Comparison of ENCODE assay signal across 34 cellular contexts in the genomic region with DNA sequence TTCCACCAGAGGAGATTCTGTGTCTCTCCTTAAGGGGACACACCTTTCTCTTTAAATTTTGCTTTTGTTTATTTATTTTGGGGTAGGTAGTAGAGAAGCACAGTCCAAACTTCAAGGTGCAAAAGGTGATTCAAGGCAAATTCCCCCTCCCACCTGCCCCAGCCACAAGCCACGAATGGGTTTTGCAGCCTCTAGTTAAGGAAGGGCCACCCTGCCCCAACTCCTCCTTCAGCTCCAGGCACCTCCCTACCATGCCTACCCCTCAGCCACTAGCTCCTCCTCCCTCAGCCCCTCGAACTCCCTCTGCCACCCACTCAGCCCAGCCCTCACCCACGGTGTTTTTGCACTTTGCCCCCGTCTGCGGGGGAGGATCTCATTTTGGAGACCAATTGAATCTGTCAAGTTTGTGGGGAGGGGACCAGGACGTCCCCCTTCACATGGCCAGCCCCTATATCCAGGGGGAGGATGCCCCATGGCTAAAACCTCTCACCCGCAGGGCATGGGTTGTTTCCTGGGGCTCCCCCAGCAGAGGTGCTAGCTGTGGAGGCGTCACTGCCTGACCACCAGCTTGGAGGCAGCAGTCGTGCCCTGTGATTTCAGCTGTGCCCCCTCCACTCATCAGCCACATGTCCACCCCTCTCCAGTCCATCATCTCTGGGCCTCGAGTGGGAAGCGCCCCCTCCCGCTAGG. TPM values are rescaled to one million over a fixed set of nuclear protein-coding genes. Genes with fewer than 3 reads are reported as not detected.
DNase-seq lines count a peak whose midpoint lies in the region; ATAC-seq and TF ChIP-seq lines count a peak whose summit lies in the region.
"Had no signal": no experiment of that assay in that cellular context is flagged by ENCODE, and none has a peak within 500 bp of the region (broad histone marks: within the 10 kb centered on the region; RNA-seq: fewer than 3 reads in every experiment).

No MANE protein-coding gene starts in this region.

- DNase-seq in activated CD8-positive, alpha-beta T cell treated with anti-CD3 and anti-CD28 coated beads for 36 hours, result peak; percentile 68
- DNase-seq in activated CD8-positive, alpha-beta T cell treated with anti-CD3 and anti-CD28 coated beads, Interleukin-2, amount 10 ng/mL, durations not matched to agents 7 days and 5 days, result no peak
- DNase-seq in right lobe of liver (peak in 2 of 3 donors; percentile 96), type B pancreatic cell (ENCODE audit: extremely low spot score, unreplicated experiment) (peak; percentile 49), AG20443 (ENCODE audit: low spot score) (no peak), BE2C (no peak)
- DNase-seq: 8988T; activated CD4-positive, alpha-beta T cell treated with anti-CD3 and anti-CD28 coated beads, Interleukin-2, amount 10 ng/mL, durations not matched to agents 7 days and 5 days; activated effector memory CD4-positive, alpha-beta T cell treated with anti-CD3 and anti-CD28 coated beads, Interleukin-2, amount 50 U/mL, for 16 hours; activated naive CD8-positive, alpha-beta T cell treated with anti-CD3 and anti-CD28 coated beads, Interleukin-2, amount 10 ng/mL, durations not matched to agents 7 days and 5 days; CD8-positive, alpha-beta memory T cell; DMS153; effector memory CD8-positive, alpha-beta T cell; foreskin keratinocyte; HCEC 1CT; left ventricle myocardium superior; midbrain; MM.1S; naive thymus-derived CD4-positive, alpha-beta T cell; NCI-H1417; NCI-H2081; NCI-H345; NCI-H748 treated with DMSO at 0.1 percent for 48 hours; SIG-M5; spleen; SW 1271; T1000 had no signal

- H3K27ac ChIP-seq in right lobe of liver, result peak overlapping the region in 2 of 3 donors; percentile 73 to 98
- H3K27ac ChIP-seq: coronary artery, foreskin keratinocyte, KMS-11, spleen, uterus had no signal

- POLR2A ChIA-PET in activated CD8-positive, alpha-beta T cell treated with anti-CD3 and anti-CD28 coated beads for 36 hours (lab: Charles Lee), result interaction anchor here (1.8 kb wide), 1 partner anchor 23 kb away, joined by 4 read pairs; no protein-coding TSS in a partner anchor
- POLR2A ChIA-PET in activated CD8-positive, alpha-beta T cell treated with anti-CD3 and anti-CD28 coated beads, Interleukin-2, amount 10 ng/mL, durations not matched to agents 7 days and 5 days (lab: Charles Lee), result no interaction called here

- no peak for TF ChIP-seq POLR2A in right lobe of liver (IDR thresholded peaks at IDR 0.05)

- CTCF ChIA-PET in activated CD8-positive, alpha-beta T cell treated with anti-CD3 and anti-CD28 coated beads for 36 hours (lab: Charles Lee), result no interaction called here
- CTCF ChIA-PET in activated CD8-positive, alpha-beta T cell treated with anti-CD3 and anti-CD28 coated beads, Interleukin-2, amount 10 ng/mL, durations not matched to agents 7 days and 5 days (lab: Charles Lee), result interaction anchor here (0.7 to 1.0 kb wide), 2 partner anchors 12 to 30 kb away, joined by 3 read pairs; no protein-coding TSS in a partner anchor

- intact Hi-C loops in activated CD8-positive, alpha-beta T cell treated with anti-CD3 and anti-CD28 coated beads for 36 hours (cut with micrococcal nuclease), result no loop called here
- intact Hi-C loops in right lobe of liver (cut with DNase I), result no loop called here

- H3K27me3 ChIP-seq in right lobe of liver (no peaks in the 10 kb centered on the region), BE2C (no peaks in the 10 kb centered on the region)
- H3K27me3 ChIP-seq: uterus had no signal

- no peak overlapping the region for H3K4me3 Mint-ChIP-seq in activated CD8-positive, alpha-beta T cell treated with anti-CD3 and anti-CD28 coated beads for 36 hours
- no peak overlapping the region for H3K4me3 Mint-ChIP-seq in activated CD8-positive, alpha-beta T cell treated with anti-CD3 and anti-CD28 coated beads, Interleukin-2, amount 10 ng/mL, durations not matched to agents 7 days and 5 days
- H3K4me3 Mint-ChIP-seq in activated T-helper 17 cell treated with anti-CD3 and anti-CD28 coated beads, Interleukin-2, amount 50 U/mL, for 72 hours, result no peak overlapping the region
- no peak overlapping the region for H3K4me3 Mint-ChIP-seq in type B pancreatic cell
- H3K4me3 Mint-ChIP-seq: activated CD4-positive, alpha-beta T cell treated with anti-CD3 and anti-CD28 coated beads, Interleukin-2, amount 10 ng/mL, durations not matched to agents 7 days and 5 days; activated naive CD8-positive, alpha-beta T cell treated with anti-CD3 and anti-CD28 coated beads, Interleukin-2, amount 10 ng/mL, durations not matched to agents 7 days and 5 days; CD8-positive, alpha-beta memory T cell; effector memory CD8-positive, alpha-beta T cell; stimulated activated memory B cell treated with anti-CD40 and anti-IgM and Interleukin-4, amounts not matched to agents 10 μg/mL and 1 μg/mL and 100 μg/mL, for 72 hours had no signal

- TF ChIP-seq CTCF in activated CD8-positive, alpha-beta T cell treated with anti-CD3 and anti-CD28 coated beads for 36 hours (IDR thresholded peaks at IDR 0.05), result no peak
- TF ChIP-seq CTCF in right lobe of liver (IDR thresholded peaks at IDR 0.05) (no peak), type B pancreatic cell (conservative IDR thresholded peaks at IDR 0.05) (no peak), BE2C (IDR thresholded peaks at IDR 0.05; ENCODE audit: low read depth, low read length) (no peak)

- H3K36me3 ChIP-seq in right lobe of liver (peaks cover 0 to 7% (median 0%) of the 10 kb centered on the region in 4 donors), BE2C (no peaks in the 10 kb centered on the region)
- H3K36me3 ChIP-seq: uterus had no signal

- peaks cover 0 to 75% (median 32%) of the 10 kb centered on the region in 4 donors for H3K4me1 ChIP-seq in right lobe of liver
- peaks cover 12% of the 10 kb centered on the region for H3K4me1 ChIP-seq in BE2C
- H3K4me1 ChIP-seq: foreskin keratinocyte, uterus had no signal

- WGBS in right lobe of liver (ENCODE audit: insufficient coverage, low coverage, low lambda C conversion rate, missing lambda C conversion rate), result 18% methylated on average over 5 of the region's 12 CpGs

- ATAC-seq in activated CD8-positive, alpha-beta T cell treated with anti-CD3 and anti-CD28 coated beads for 36 hours, result peak; percentile 80
- no peak for ATAC-seq in activated CD8-positive, alpha-beta T cell treated with anti-CD3 and anti-CD28 coated beads, Interleukin-2, amount 10 ng/mL, durations not matched to agents 7 days and 5 days
- peak; percentile 38 for ATAC-seq in activated T-helper 17 cell treated with anti-CD3 and anti-CD28 coated beads, Interleukin-2, amount 50 U/mL, for 72 hours (replicated peaks)
- ATAC-seq in right lobe of liver (peak; percentile 31 to 89 (median 78)), HG03521 (IDR thresholded peaks at IDR 0.05; ENCODE audit: unreplicated experiment) (no peak)
- ATAC-seq: effector memory CD8-positive, alpha-beta T cell; foreskin keratinocyte; left ventricle myocardium superior; naive thymus-derived CD4-positive, alpha-beta T cell; right cardiac atrium; stimulated activated memory B cell treated with anti-CD40 and anti-IgM and Interleukin-4, amounts not matched to agents 10 μg/mL and 1 μg/mL and 100 μg/mL, for 72 hours had no signal

- H3K9me3 Mint-ChIP-seq in activated CD8-positive, alpha-beta T cell treated with anti-CD3 and anti-CD28 coated beads for 36 hours, result no peaks in the 10 kb centered on the region
- no peaks in the 10 kb centered on the region for H3K9me3 Mint-ChIP-seq in activated CD8-positive, alpha-beta T cell treated with anti-CD3 and anti-CD28 coated beads, Interleukin-2, amount 10 ng/mL, durations not matched to agents 7 days and 5 days (ENCODE audit: insufficient read depth)
- no peaks in the 10 kb centered on the region for H3K9me3 Mint-ChIP-seq in activated T-helper 17 cell treated with anti-CD3 and anti-CD28 coated beads, Interleukin-2, amount 50 U/mL, for 72 hours
- no peaks in the 10 kb centered on the region for H3K9me3 Mint-ChIP-seq in type B pancreatic cell
- H3K9me3 Mint-ChIP-seq: activated CD4-positive, alpha-beta T cell treated with anti-CD3 and anti-CD28 coated beads, Interleukin-2, amount 10 ng/mL, durations not matched to agents 7 days and 5 days; activated naive CD8-positive, alpha-beta T cell treated with anti-CD3 and anti-CD28 coated beads, Interleukin-2, amount 10 ng/mL, durations not matched to agents 7 days and 5 days; CD8-positive, alpha-beta memory T cell; effector memory CD8-positive, alpha-beta T cell; stimulated activated memory B cell treated with anti-CD40 and anti-IgM and Interleukin-4, amounts not matched to agents 10 μg/mL and 1 μg/mL and 100 μg/mL, for 72 hours had no signal

- H3K27me3 Mint-ChIP-seq in activated CD8-positive, alpha-beta T cell treated with anti-CD3 and anti-CD28 coated beads for 36 hours, result peaks cover 28% of the 10 kb centered on the region
- H3K27me3 Mint-ChIP-seq in activated CD8-positive, alpha-beta T cell treated with anti-CD3 and anti-CD28 coated beads, Interleukin-2, amount 10 ng/mL, durations not matched to agents 7 days and 5 days (ENCODE audit: low read depth), result peaks cover 23% of the 10 kb centered on the region
- H3K27me3 Mint-ChIP-seq in activated T-helper 17 cell treated with anti-CD3 and anti-CD28 coated beads, Interleukin-2, amount 50 U/mL, for 72 hours, result peaks cover 36% of the 10 kb centered on the region
- peaks cover 6% of the 10 kb centered on the region for H3K27me3 Mint-ChIP-seq in type B pancreatic cell
- H3K27me3 Mint-ChIP-seq: stimulated activated memory B cell treated with anti-CD40 and anti-IgM and Interleukin-4, amounts not matched to agents 10 μg/mL and 1 μg/mL and 100 μg/mL, for 72 hours had no signal

- H3K36me3 Mint-ChIP-seq in activated CD8-positive, alpha-beta T cell treated with anti-CD3 and anti-CD28 coated beads for 36 hours (ENCODE audit: low read depth), result no peaks in the 10 kb centered on the region
- no peaks in the 10 kb centered on the region for H3K36me3 Mint-ChIP-seq in activated CD8-positive, alpha-beta T cell treated with anti-CD3 and anti-CD28 coated beads, Interleukin-2, amount 10 ng/mL, durations not matched to agents 7 days and 5 days (ENCODE audit: low read depth)
- H3K36me3 Mint-ChIP-seq in activated T-helper 17 cell treated with anti-CD3 and anti-CD28 coated beads, Interleukin-2, amount 50 U/mL, for 72 hours (ENCODE audit: low read depth), result peaks cover 7% of the 10 kb centered on the region
- peaks cover 5% of the 10 kb centered on the region for H3K36me3 Mint-ChIP-seq in type B pancreatic cell
- H3K36me3 Mint-ChIP-seq: activated naive CD8-positive, alpha-beta T cell treated with anti-CD3 and anti-CD28 coated beads, Interleukin-2, amount 10 ng/mL, durations not matched to agents 7 days and 5 days had no signal

- no peaks in the 10 kb centered on the region for H3K9me3 ChIP-seq in right lobe of liver
- no peaks in the 10 kb centered on the region for H3K9me3 ChIP-seq in BE2C
- H3K9me3 ChIP-seq: spleen, uterus had no signal

- no peak overlapping the region for H3K27ac Mint-ChIP-seq in activated CD8-positive, alpha-beta T cell treated with anti-CD3 and anti-CD28 coated beads for 36 hours
- no peak overlapping the region for H3K27ac Mint-ChIP-seq in activated CD8-positive, alpha-beta T cell treated with anti-CD3 and anti-CD28 coated beads, Interleukin-2, amount 10 ng/mL, durations not matched to agents 7 days and 5 days
- no peak overlapping the region for H3K27ac Mint-ChIP-seq in activated T-helper 17 cell treated with anti-CD3 and anti-CD28 coated beads, Interleukin-2, amount 50 U/mL, for 72 hours
- H3K27ac Mint-ChIP-seq in type B pancreatic cell, result no peak overlapping the region
- H3K27ac Mint-ChIP-seq: activated CD4-positive, alpha-beta T cell treated with anti-CD3 and anti-CD28 coated beads, Interleukin-2, amount 10 ng/mL, durations not matched to agents 7 days and 5 days; activated naive CD8-positive, alpha-beta T cell treated with anti-CD3 and anti-CD28 coated beads, Interleukin-2, amount 10 ng/mL, durations not matched to agents 7 days and 5 days; effector memory CD8-positive, alpha-beta T cell; stimulated activated memory B cell treated with anti-CD40 and anti-IgM and Interleukin-4, amounts not matched to agents 10 μg/mL and 1 μg/mL and 100 μg/mL, for 72 hours had no signal

- H3K4me3 ChIP-seq in right lobe of liver (peak overlapping the region in 2 of 3 donors; percentile 23 to 37), BE2C (ENCODE audit: low read depth, low read length) (no peak overlapping the region)
- H3K4me3 ChIP-seq: coronary artery, spleen, uterus had no signal

- H3K4me1 Mint-ChIP-seq in activated CD8-positive, alpha-beta T cell treated with anti-CD3 and anti-CD28 coated beads for 36 hours (ENCODE audit: low read depth), result peaks cover 13% of the 10 kb centered on the region
- H3K4me1 Mint-ChIP-seq in activated CD8-positive, alpha-beta T cell treated with anti-CD3 and anti-CD28 coated beads, Interleukin-2, amount 10 ng/mL, durations not matched to agents 7 days and 5 days (ENCODE audit: low read depth), result peaks cover 12% of the 10 kb centered on the region
- H3K4me1 Mint-ChIP-seq in activated T-helper 17 cell treated with anti-CD3 and anti-CD28 coated beads, Interleukin-2, amount 50 U/mL, for 72 hours, result peaks cover 11% of the 10 kb centered on the region
- peaks cover 22% of the 10 kb centered on the region for H3K4me1 Mint-ChIP-seq in type B pancreatic cell (ENCODE audit: unreplicated experiment)

RNA-seq across cellular contexts. Expression of gene HAAO, which starts 4.5 kb away (rescaled TPM):
- 1 to 10 TPM in 1 of 2 experiments, under 1 TPM in 1; 0.63 to 1.0 TPM for total RNA-seq in activated CD8-positive, alpha-beta T cell treated with anti-CD3 and anti-CD28 coated beads for 36 hours
- under 1 TPM; 0.37 to 0.40 TPM for total RNA-seq in activated CD8-positive, alpha-beta T cell treated with anti-CD3 and anti-CD28 coated beads, Interleukin-2, amount 10 ng/mL, durations not matched to agents 7 days and 5 days
- total RNA-seq in activated T-helper 17 cell treated with anti-CD3 and anti-CD28 coated beads, Interleukin-2, amount 50 U/mL, for 72 hours, result under 1 TPM; 0.98 to 0.99 TPM
- 100 to 1,000 TPM in 3 of 6 experiments, 10 to 100 TPM in 3; 60.7 to 187 (median 114) TPM for total RNA-seq in right lobe of liver
- total RNA-seq in type B pancreatic cell (ENCODE audit: low replicate concordance), result 9.4 and 10.0 TPM in 2 replicates
- polyA plus RNA-seq in BE2C (2012; ENCODE audit: insufficient read depth, insufficient read length, low read depth), result not detected
- total RNA-seq: activated CD4-positive, alpha-beta T cell treated with anti-CD3 and anti-CD28 coated beads, Interleukin-2, amount 10 ng/mL, durations not matched to agents 7 days and 5 days had no signal
- polyA plus RNA-seq: CD8-positive, alpha-beta memory T cell had no signal

RNA-seq across cellular contexts. Expression of gene OXER1, which starts 24.0 kb away (rescaled TPM):
- under 1 TPM in 1 of 2 experiments, not detected in 1; 0.40 TPM for total RNA-seq in activated CD8-positive, alpha-beta T cell treated with anti-CD3 and anti-CD28 coated beads for 36 hours
- total RNA-seq in activated CD8-positive, alpha-beta T cell treated with anti-CD3 and anti-CD28 coated beads, Interleukin-2, amount 10 ng/mL, durations not matched to agents 7 days and 5 days, result not detected
- under 1 TPM; 0.13 TPM for total RNA-seq in activated T-helper 17 cell treated with anti-CD3 and anti-CD28 coated beads, Interleukin-2, amount 50 U/mL, for 72 hours
- 10 to 100 TPM in 3 of 6 experiments, 1 to 10 TPM in 3; 5.3 to 29.4 (median 10.7) TPM for total RNA-seq in right lobe of liver
- 2.3 and 2.8 TPM in 2 replicates for total RNA-seq in type B pancreatic cell (ENCODE audit: low replicate concordance)
- polyA plus RNA-seq in BE2C (2012; ENCODE audit: insufficient read depth, insufficient read length, low read depth), result not detected
- total RNA-seq: activated CD4-positive, alpha-beta T cell treated with anti-CD3 and anti-CD28 coated beads, Interleukin-2, amount 10 ng/mL, durations not matched to agents 7 days and 5 days; activated naive CD8-positive, alpha-beta T cell treated with anti-CD3 and anti-CD28 coated beads, Interleukin-2, amount 10 ng/mL, durations not matched to agents 7 days and 5 days had no signal

Comparison
In these comparisons a context has a peak if more than half of its experiments do, and no peak if none do; other contexts are left out.
1. ATAC-seq: peak in activated CD8-positive, alpha-beta T cell treated with anti-CD3 and anti-CD28 coated beads for 36 hours (single experiment), activated T-helper 17 cell treated with anti-CD3 and anti-CD28 coated beads, Interleukin-2, amount 50 U/mL, for 72 hours (single experiment) and right lobe of liver (4 of 4); none in activated CD8-positive, alpha-beta T cell treated with anti-CD3 and anti-CD28 coated beads, Interleukin-2, amount 10 ng/mL, durations not matched to agents 7 days and 5 days (single experiment) and HG03521 (single experiment).
2. DNase-seq: peak in activated CD8-positive, alpha-beta T cell treated with anti-CD3 and anti-CD28 coated beads for 36 hours (single experiment), right lobe of liver (2 of 3) and type B pancreatic cell (single experiment); none in activated CD8-positive, alpha-beta T cell treated with anti-CD3 and anti-CD28 coated beads, Interleukin-2, amount 10 ng/mL, durations not matched to agents 7 days and 5 days (single experiment), AG20443 (single experiment) and BE2C (single experiment).